1 cellular context compared by ENCODE assay signal in genomic region chr1:206699626-206700025, GRCh38.
A peak's percentile ranks its signal among the peaks of the same experiment; 100 is the strongest.
TF ChIP-seq lines count a peak whose summit lies in the region.

No MANE protein-coding gene starts in this region.

TF ChIP-seq in HepG2, 621 proteins besides CTCF, POLR2A, EP300 and RAD21 (continued from another document and continues in another):
- TF ChIP-seq SNAPC4 (CRISPR knock-in tag; IDR thresholded peaks at IDR 0.05) = no peak
- no peak for TF ChIP-seq ZNF3 (CRISPR knock-in tag; IDR thresholded peaks at IDR 0.05)
- no peak for TF ChIP-seq ZSCAN22 (CRISPR knock-in tag; IDR thresholded peaks at IDR 0.05)
- peak; percentile 38; the same call in 1 of the 2 replicates for TF ChIP-seq NCOR1 (IDR thresholded peaks at IDR 0.05; ENCODE audit: borderline replicate concordance, low read length)
- TF ChIP-seq TCF7L2 (IDR thresholded peaks at IDR 0.05; ENCODE audit: low read depth, low read length) = no peak
- peak; percentile 50; the same call in 1 of the 2 replicates for TF ChIP-seq AHDC1 (CRISPR knock-in tag; IDR thresholded peaks at IDR 0.05; ENCODE audit: borderline replicate concordance)
- TF ChIP-seq SP1 (IDR thresholded peaks at IDR 0.05) = no peak
- no peak for TF ChIP-seq SP1 (CRISPR knock-in tag; IDR thresholded peaks at IDR 0.05)
- no peak for TF ChIP-seq ATM (IDR thresholded peaks at IDR 0.05; ENCODE audit: borderline replicate concordance)
- 0 out of 2 replicates have a peak, but pooled peaks have one; percentile 59 for TF ChIP-seq ZNF124 (CRISPR knock-in tag; IDR thresholded peaks at IDR 0.05)
- TF ChIP-seq ZNF770 (CRISPR knock-in tag; IDR thresholded peaks at IDR 0.05) = 0 out of 2 replicates have a peak, but pooled peaks have one; percentile 24
- TF ChIP-seq NFAT5 (CRISPR knock-in tag; IDR thresholded peaks at IDR 0.05) = no peak
- TF ChIP-seq GFI1 (CRISPR knock-in tag; IDR thresholded peaks at IDR 0.05; ENCODE audit: borderline replicate concordance) = no peak
- TF ChIP-seq ZNF574 (CRISPR knock-in tag; IDR thresholded peaks at IDR 0.05) = peak; percentile 9; the same call in 1 of the 2 replicates
- TF ChIP-seq SALL1 (CRISPR knock-in tag; IDR thresholded peaks at IDR 0.05) = peak; percentile 59
- peak; percentile 92 for TF ChIP-seq GATAD2A (CRISPR knock-in tag; IDR thresholded peaks at IDR 0.05)
- peak; percentile 26; the same call in 1 of the 2 replicates for TF ChIP-seq HOXA3 (CRISPR knock-in tag; IDR thresholded peaks at IDR 0.05)
- TF ChIP-seq TMF1 (CRISPR knock-in tag; IDR thresholded peaks at IDR 0.05; ENCODE audit: low read depth) = no peak
- TF ChIP-seq ZFX (CRISPR knock-in tag; IDR thresholded peaks at IDR 0.05; ENCODE audit: low read depth) = 0 out of 2 replicates have a peak, but pooled peaks have one; percentile 18
- 0 out of 2 replicates have a peak, but pooled peaks have one; percentile 34 for TF ChIP-seq PPARG (CRISPR knock-in tag; conservative IDR thresholded peaks at IDR 0.05)
- peak; percentile 97 for TF ChIP-seq CEBPG (CRISPR knock-in tag; IDR thresholded peaks at IDR 0.05)
- TF ChIP-seq CAMTA2 (CRISPR knock-in tag; IDR thresholded peaks at IDR 0.05; ENCODE audit: borderline replicate concordance) = no peak
- TF ChIP-seq TFE3 (CRISPR knock-in tag; IDR thresholded peaks at IDR 0.05) = peak; percentile 96
- TF ChIP-seq TOPORS (CRISPR knock-in tag; IDR thresholded peaks at IDR 0.05) = no peak
- TF ChIP-seq ZKSCAN8 (CRISPR knock-in tag; IDR thresholded peaks at IDR 0.05; ENCODE audit: borderline replicate concordance) = no peak
- 0 out of 2 replicates have a peak, but pooled peaks have one; percentile 25 for TF ChIP-seq NFKBIZ (CRISPR knock-in tag; IDR thresholded peaks at IDR 0.05)
- TF ChIP-seq ZNF441 (CRISPR knock-in tag; IDR thresholded peaks at IDR 0.05; ENCODE audit: borderline replicate concordance) = no peak
- no peak for TF ChIP-seq PITX1 (CRISPR knock-in tag; IDR thresholded peaks at IDR 0.05)
- TF ChIP-seq PHF20 (CRISPR knock-in tag; IDR thresholded peaks at IDR 0.05) = peak; percentile 45; the same call in 1 of the 2 replicates
- no peak for TF ChIP-seq ARID2 (CRISPR knock-in tag; IDR thresholded peaks at IDR 0.05; ENCODE audit: borderline replicate concordance)
